In genomic region chr18:36481201-36481657, GRCh38 we compare ENCODE assay signal across 27 cellular contexts.
DNase-seq lines count a peak whose midpoint lies in the region; ATAC-seq and TF ChIP-seq lines count a peak whose summit lies in the region.
"Had no signal": no experiment of that assay in that cellular context is flagged by ENCODE, and none has a peak within 500 bp of the region (broad histone marks: within the 10 kb centered on the region; RNA-seq: fewer than 3 reads in every experiment).

No MANE protein-coding gene starts in this region.

- H3K27me3 ChIP-seq in cardiac muscle cell: no peaks in the 10 kb centered on the region
- no peaks in the 10 kb centered on the region for H3K27me3 ChIP-seq in heart right ventricle
- H3K27me3 ChIP-seq in iPS-15b (ENCODE audit: control insufficient read depth, insufficient read depth, low read length): no peaks in the 10 kb centered on the region
- H3K27me3 ChIP-seq in stomach: no peaks in the 10 kb centered on the region
- H3K27me3 ChIP-seq: sigmoid colon, testis had no signal

- no peak for TF ChIP-seq CTCF in cardiac muscle cell (IDR thresholded peaks at IDR 0.05; ENCODE audit: low read depth, low read length)
- no peak for TF ChIP-seq CTCF in heart right ventricle (IDR thresholded peaks at IDR 0.05)
- no peak for TF ChIP-seq CTCF in stomach (IDR thresholded peaks at IDR 0.05)

- no peak for TF ChIP-seq EP300 in stomach (IDR thresholded peaks at IDR 0.05)

- WGBS in heart right ventricle, 2 donors: 36 to 39% methylated on average over 4 of the region's 4 CpGs
- 35 to 55% (median 50%) methylated on average over 4 of the region's 4 CpGs for WGBS in stomach, 5 donors

- H3K4me1 ChIP-seq in cardiac muscle cell (ENCODE audit: low read depth) (peaks cover 32% of the 10 kb centered on the region), heart right ventricle (peaks cover 3 to 53% (median 17%) of the 10 kb centered on the region in 9 donors), iPS-15b (ENCODE audit: control insufficient read depth, insufficient read depth, low read length) (peaks cover 28% of the 10 kb centered on the region), stomach (no peaks in the 10 kb centered on the region)
- H3K4me1 ChIP-seq: sigmoid colon, testis had no signal

- H3K36me3 Mint-ChIP-seq in activated CD8-positive, alpha-beta memory T cell treated with anti-CD3 and anti-CD28 coated beads, Interleukin-2, amount 10 ng/mL, durations not matched to agents 7 days and 5 days: no peaks in the 10 kb centered on the region
- H3K36me3 Mint-ChIP-seq: CD4-positive, alpha-beta memory T cell had no signal

- no peaks in the 10 kb centered on the region for H3K27me3 Mint-ChIP-seq in activated CD8-positive, alpha-beta memory T cell treated with anti-CD3 and anti-CD28 coated beads, Interleukin-2, amount 10 ng/mL, durations not matched to agents 7 days and 5 days

- no peaks in the 10 kb centered on the region for H3K4me1 Mint-ChIP-seq in activated CD8-positive, alpha-beta memory T cell treated with anti-CD3 and anti-CD28 coated beads, Interleukin-2, amount 10 ng/mL, durations not matched to agents 7 days and 5 days
- H3K4me1 Mint-ChIP-seq: activated naive CD8-positive, alpha-beta T cell treated with anti-CD3 and anti-CD28 coated beads, Interleukin-2, amount 50 U/mL, for 24 hours; CD4-positive, alpha-beta memory T cell had no signal

- H3K4me3 Mint-ChIP-seq in activated CD8-positive, alpha-beta memory T cell treated with anti-CD3 and anti-CD28 coated beads, Interleukin-2, amount 10 ng/mL, durations not matched to agents 7 days and 5 days: no peak overlapping the region
- H3K4me3 Mint-ChIP-seq: activated CD4-positive, alpha-beta T cell treated with anti-CD3 and anti-CD28 coated beads for 36 hours; activated naive CD8-positive, alpha-beta T cell treated with anti-CD3 and anti-CD28 coated beads, Interleukin-2, amount 50 U/mL, for 24 hours; activated T-cell treated with anti-CD3 and anti-CD28 coated beads, Interleukin-2, amount 50 U/mL, for 24 hours; CD4-positive, alpha-beta memory T cell had no signal

- DNase-seq in cardiac muscle cell (ENCODE audit: low read depth in 1 of 2, low spot score in 1 of 2): peak in 1 of 2 donors; percentile 74
- DNase-seq in heart right ventricle: no peak
- DNase-seq in amniotic epithelial cell (ENCODE audit: low read depth): peak; percentile 19
- no peak for DNase-seq in NCI-H128 (lab: John Stamatoyannopoulos, UW; ENCODE audit: unreplicated experiment)
- no peak for DNase-seq in posterior cingulate gyrus
- DNase-seq in stomach: no peak
- DNase-seq in activated CD8-positive, alpha-beta memory T cell treated with anti-CD3 and anti-CD28 coated beads, Interleukin-2, amount 10 ng/mL, durations not matched to agents 7 days and 5 days: no peak
- DNase-seq: activated CD4-positive, alpha-beta T cell treated with anti-CD3 and anti-CD28 coated beads for 36 hours; activated CD8-positive, alpha-beta memory T cell treated with anti-CD3 and anti-CD28 coated beads for 24 hours; activated gamma-delta T cell; activated naive CD8-positive, alpha-beta T cell treated with anti-CD3 and anti-CD28 coated beads, Interleukin-2, amount 50 U/mL, for 24 hours; activated T-cell treated with anti-CD3 and anti-CD28 coated beads, Interleukin-2, amount 50 U/mL, for 24 hours; AML-193; CD4-positive, alpha-beta memory T cell; GM23248; KBM-7; NCI-H1417; NCI-H2081; NCI-H345; OCI-M1; sigmoid colon; stimulated activated naive CD4-positive, alpha-beta T cell; T-helper 2 cell; testis had no signal

- no peak overlapping the region for H3K27ac Mint-ChIP-seq in activated CD8-positive, alpha-beta memory T cell treated with anti-CD3 and anti-CD28 coated beads, Interleukin-2, amount 10 ng/mL, durations not matched to agents 7 days and 5 days
- H3K27ac Mint-ChIP-seq: activated CD4-positive, alpha-beta T cell treated with anti-CD3 and anti-CD28 coated beads for 36 hours; activated naive CD8-positive, alpha-beta T cell treated with anti-CD3 and anti-CD28 coated beads, Interleukin-2, amount 50 U/mL, for 24 hours; activated T-cell treated with anti-CD3 and anti-CD28 coated beads, Interleukin-2, amount 50 U/mL, for 24 hours; CD4-positive, alpha-beta memory T cell had no signal

- ATAC-seq in heart right ventricle: no peak
- ATAC-seq in activated CD8-positive, alpha-beta memory T cell treated with anti-CD3 and anti-CD28 coated beads, Interleukin-2, amount 10 ng/mL, durations not matched to agents 7 days and 5 days: no peak
- ATAC-seq: activated CD4-positive, alpha-beta T cell treated with anti-CD3 and anti-CD28 coated beads for 36 hours; activated naive CD8-positive, alpha-beta T cell treated with anti-CD3 and anti-CD28 coated beads, Interleukin-2, amount 50 U/mL, for 24 hours had no signal

- no peaks in the 10 kb centered on the region for H3K36me3 ChIP-seq in cardiac muscle cell
- no peaks in the 10 kb centered on the region for H3K36me3 ChIP-seq in heart right ventricle
- H3K36me3 ChIP-seq in iPS-15b (ENCODE audit: control insufficient read depth, insufficient read depth, low read length): no peaks in the 10 kb centered on the region
- H3K36me3 ChIP-seq in stomach: no peaks in the 10 kb centered on the region
- H3K36me3 ChIP-seq: prostate gland, sigmoid colon had no signal

- H3K9me3 ChIP-seq in cardiac muscle cell (ENCODE audit: low read depth) (no peaks in the 10 kb centered on the region), heart right ventricle (no peaks in the 10 kb centered on the region), iPS-15b (ENCODE audit: control insufficient read depth, insufficient read depth, low read length) (no peaks in the 10 kb centered on the region), stomach (no peaks in the 10 kb centered on the region)
- H3K9me3 ChIP-seq: prostate gland, sigmoid colon, testis had no signal

- H3K9ac ChIP-seq in iPS-15b (ENCODE audit: low read depth, low read length): no peak overlapping the region
- H3K9ac ChIP-seq: GM23248 had no signal

- CTCF ChIA-PET in activated CD8-positive, alpha-beta memory T cell treated with anti-CD3 and anti-CD28 coated beads, Interleukin-2, amount 10 ng/mL, durations not matched to agents 7 days and 5 days (lab: Charles Lee): no interaction called here

- intact Hi-C loops in heart right ventricle (cut with DNase I): loop anchor here in 1 of 10 donors (10.0 kb wide), 1 partner anchor 64 kb away; no protein-coding TSS in a partner anchor
- intact Hi-C loops in posterior cingulate gyrus (cut with DNase I): no loop called here
- intact Hi-C loops in stomach (cut with DNase I; ENCODE audit: low total_unique reads): no loop called here

- no peak for TF ChIP-seq POLR2A in stomach (IDR thresholded peaks at IDR 0.05)

- H3K27ac ChIP-seq in cardiac muscle cell (peak overlapping the region; percentile 26), heart right ventricle (no peak overlapping the region), stomach (no peak overlapping the region)
- H3K27ac ChIP-seq: GM23248, prostate gland, sigmoid colon, testis had no signal

- no peak overlapping the region for H3K4me3 ChIP-seq in cardiac muscle cell
- no peak overlapping the region for H3K4me3 ChIP-seq in heart right ventricle
- peak overlapping the region; percentile 10 for H3K4me3 ChIP-seq in iPS-15b (ENCODE audit: low read depth, low read length)
- no peak overlapping the region for H3K4me3 ChIP-seq in stomach
- H3K4me3 ChIP-seq: GM23248, lung, prostate gland, sigmoid colon, testis had no signal

- no peaks in the 10 kb centered on the region for H3K9me3 Mint-ChIP-seq in activated CD8-positive, alpha-beta memory T cell treated with anti-CD3 and anti-CD28 coated beads, Interleukin-2, amount 10 ng/mL, durations not matched to agents 7 days and 5 days (ENCODE audit: low read depth)
- H3K9me3 Mint-ChIP-seq: activated naive CD8-positive, alpha-beta T cell treated with anti-CD3 and anti-CD28 coated beads, Interleukin-2, amount 50 U/mL, for 24 hours; activated T-cell treated with anti-CD3 and anti-CD28 coated beads, Interleukin-2, amount 50 U/mL, for 24 hours had no signal
